19 cellular contexts compared by ENCODE assay signal in genomic region chr3:9123849-9124248, GRCh38.
"Had no signal": no experiment of that assay in that cellular context is flagged by ENCODE, and none has a peak within 500 bp of the region (broad histone marks: within the 10 kb centered on the region; RNA-seq: fewer than 3 reads in every experiment).

No MANE protein-coding gene starts in this region.

- H3K9me3 Mint-ChIP-seq: activated naive CD4-positive, alpha-beta T cell treated with anti-CD3 and anti-CD28 coated beads, Interleukin-2, amount 50 U/mL, for 72 hours; naive B cell; neural progenitor cell; T-helper 2 cell treated with Interferon-gamma antibody and Interleukin-4, amounts not matched to agents 5 μg/mL and 100 μg/mL, for 36 hours; type B pancreatic cell; WTC11 had no signal

- H3K9ac ChIP-seq: neural progenitor cell had no signal

- H3K4me2 ChIP-seq: neural progenitor cell had no signal

- H3K4me3 Mint-ChIP-seq: neural progenitor cell; T-helper 2 cell treated with Interferon-gamma antibody and Interleukin-4, amounts not matched to agents 5 μg/mL and 100 μg/mL, for 36 hours; type B pancreatic cell; WTC11 had no signal

- H2AFZ ChIP-seq: neural progenitor cell had no signal

- H3K27me3 ChIP-seq: ascending aorta, neural progenitor cell, testis, vagina had no signal

- H3K9me3 ChIP-seq: ascending aorta, lower lobe of right lung, prostate gland, testis, vagina had no signal

- H3K36me3 ChIP-seq: ascending aorta, lower lobe of right lung, neural progenitor cell, prostate gland, vagina had no signal

- H3K27ac Mint-ChIP-seq: neural progenitor cell; T-helper 2 cell treated with Interferon-gamma antibody and Interleukin-4, amounts not matched to agents 5 μg/mL and 100 μg/mL, for 36 hours; type B pancreatic cell had no signal

- H3K4me1 Mint-ChIP-seq: naive B cell had no signal

- H3K27ac ChIP-seq: ascending aorta, lower lobe of right lung, neural progenitor cell, prostate gland, testis, vagina had no signal

- H3K4me1 ChIP-seq: ascending aorta, lower lobe of right lung, prostate gland, testis, vagina had no signal

- DNase-seq: activated T-cell treated with anti-CD3 and anti-CD28 coated beads, Interleukin-2, amount 50 U/mL, for 1 hour; central memory CD4-positive, alpha-beta T cell; cortex of kidney; kidney; lower lobe of right lung; mesendoderm; naive B cell; stimulated activated CD4-positive, alpha-beta T cell treated with anti-CD3 and anti-CD28 coated beads, Interleukin-2, amount 100 ng/mL, for 48 hours; stimulated activated CD8-positive, alpha-beta memory T cell treated with anti-CD3 and anti-CD28 coated beads, Interleukin-4, amount 100 ng/mL, for 48 hours; stimulated activated naive CD4-positive, alpha-beta T cell; testis had no signal

- H3K36me3 Mint-ChIP-seq: activated naive CD4-positive, alpha-beta T cell treated with anti-CD3 and anti-CD28 coated beads, Interleukin-2, amount 50 U/mL, for 72 hours; naive B cell had no signal

- H3K27me3 Mint-ChIP-seq: naive B cell, type B pancreatic cell had no signal

- H3K4me3 ChIP-seq: ascending aorta, lower lobe of right lung, neural progenitor cell, prostate gland, testis, vagina had no signal
